11 cellular contexts compared by ENCODE assay signal in genomic region chr2:64403426-64403825, GRCh38. TPM values are rescaled to one million over a fixed set of nuclear protein-coding genes. Genes with fewer than 3 reads are reported as not detected.
DNase-seq lines count a peak whose midpoint lies in the region; ATAC-seq and TF ChIP-seq lines count a peak whose summit lies in the region.
"Had no signal": no experiment of that assay in that cellular context is flagged by ENCODE, and none has a peak within 500 bp of the region (broad histone marks: within the 10 kb centered on the region; RNA-seq: fewer than 3 reads in every experiment).

No MANE protein-coding gene starts in this region.

- H4K20me1 ChIP-seq in fibroblast of lung (ENCODE audit: control insufficient read depth, extremely low read depth, insufficient read depth, low read length) (no peaks in the 10 kb centered on the region), osteoblast (ENCODE audit: insufficient read depth, low read length) (no peaks in the 10 kb centered on the region)

- TF ChIP-seq CTCF in heart left ventricle (IDR thresholded peaks at IDR 0.05) (no peak), fibroblast of lung (conservative IDR thresholded peaks at IDR 0.05 in 1 of 2, IDR thresholded peaks at IDR 0.05 in 1 of 2; ENCODE audit: low read depth in 1 of 2, low read length in 2 of 2) (no peak), osteoblast (IDR thresholded peaks at IDR 0.05; ENCODE audit: extremely low read depth, low read depth, low read length) (no peak), upper lobe of right lung (IDR thresholded peaks at IDR 0.05) (no peak)

- H3K27ac ChIP-seq in heart left ventricle (peak overlapping the region; percentile 71 to 97 (median 86)), fibroblast of lung (ENCODE audit: insufficient read depth, low read length) (no peak overlapping the region), osteoblast (ENCODE audit: low read depth, low read length) (no peak overlapping the region), upper lobe of right lung (peak overlapping the region; percentile 84)

- H3K4me1 ChIP-seq in heart left ventricle: peaks cover 8 to 49% (median 36%) of the 10 kb centered on the region in 12 donors
- peaks cover 18% of the 10 kb centered on the region for H3K4me1 ChIP-seq in fibroblast of lung (ENCODE audit: control insufficient read depth, extremely low read depth, insufficient read depth, low read length)
- peaks cover 16% of the 10 kb centered on the region for H3K4me1 ChIP-seq in osteoblast (ENCODE audit: insufficient read depth, low read length)
- H3K4me1 ChIP-seq in upper lobe of right lung: peaks cover 53% of the 10 kb centered on the region

- DNase-seq in heart left ventricle (no peak), left cardiac atrium (no peak), fibroblast of lung (ENCODE audit: low read depth in 2 of 2) (no peak), osteoblast (ENCODE audit: insufficient read length, low spot score, missing footprints) (no peak), upper lobe of right lung (no peak), DMS 273 (lab: John Stamatoyannopoulos, UW; ENCODE audit: unreplicated experiment) (no peak), H4 (ENCODE audit: low spot score) (no peak)
- DNase-seq: activated CD4-positive, alpha-beta T cell treated with anti-CD3 and anti-CD28 coated beads for 1 hour; activated naive CD4-positive, alpha-beta T cell; NCI-H345 had no signal

- H3K4me2 ChIP-seq in fibroblast of lung (ENCODE audit: extremely low read depth, insufficient read depth, low read length) (peak overlapping the region; percentile 17), osteoblast (ENCODE audit: insufficient read depth, low read length) (peak overlapping the region; percentile 64)

- H3K4me3 ChIP-seq in heart left ventricle (peak overlapping the region in 6 of 12 donors; percentile 2 to 29 (median 6)), fibroblast of lung (replicated peaks in 1 of 4; ENCODE audit: control extremely low read depth in 1 of 4, insufficient read depth in 1 of 4, low read depth in 3 of 4, low read length in 4 of 4) (no peak overlapping the region), osteoblast (ENCODE audit: insufficient read depth, low read length) (peak overlapping the region; percentile 14), upper lobe of right lung (no peak overlapping the region)

- H2AFZ ChIP-seq in fibroblast of lung (ENCODE audit: low read length): no peak overlapping the region
- peak overlapping the region; percentile 91 for H2AFZ ChIP-seq in osteoblast (ENCODE audit: low read length)

- ATAC-seq in heart left ventricle: peak in 1 of 4 donors; percentile 2
- no peak for ATAC-seq in left cardiac atrium
- no peak for ATAC-seq in upper lobe of right lung
- ATAC-seq in GM18873 (IDR thresholded peaks at IDR 0.05; ENCODE audit: low FRiP score, unreplicated experiment): no peak

- intact Hi-C loops in heart left ventricle (cut with DNase I): loop anchor here in 6 of 10 donors (5.0 to 10.0 kb wide), 5 partner anchors 49 to 84 kb away; partner anchors contain the start of gene LGALSL (in 2 of the 6)
- intact Hi-C loops in left cardiac atrium (cut with DNase I): loop anchor here in 1 of 2 donors (5.0 kb wide), 1 partner anchor 49 kb away; the partner anchor contains the start of gene LGALSL
- intact Hi-C loops in upper lobe of right lung (cut with DNase I): no loop called here

- H3K36me3 ChIP-seq in heart left ventricle (no peaks in the 10 kb centered on the region), fibroblast of lung (ENCODE audit: control insufficient read depth, insufficient read depth, low read length) (no peaks in the 10 kb centered on the region), osteoblast (ENCODE audit: insufficient read depth, low read length) (no peaks in the 10 kb centered on the region), upper lobe of right lung (no peaks in the 10 kb centered on the region)

- H3K9ac ChIP-seq in fibroblast of lung (ENCODE audit: insufficient read depth, low read length): no peak overlapping the region

- H3K79me2 ChIP-seq in fibroblast of lung (ENCODE audit: control insufficient read depth, insufficient read depth, low read length): no peaks in the 10 kb centered on the region
- H3K79me2 ChIP-seq in osteoblast (ENCODE audit: insufficient read depth, low read length): no peaks in the 10 kb centered on the region

- no peak for TF ChIP-seq POLR2A in heart left ventricle (IDR thresholded peaks at IDR 0.05)

- WGBS in heart left ventricle, 4 donors: 56 to 72% (median 63%) methylated on average over 8 of the region's 8 CpGs

- H3K27me3 ChIP-seq in heart left ventricle (no peaks in the 10 kb centered on the region), fibroblast of lung (ENCODE audit: control insufficient read depth, insufficient read depth, low read length) (no peaks in the 10 kb centered on the region), osteoblast (ENCODE audit: insufficient read depth, low read length) (peaks cover 4% of the 10 kb centered on the region), upper lobe of right lung (no peaks in the 10 kb centered on the region)

- H3K9me3 ChIP-seq in heart left ventricle: no peaks in the 10 kb centered on the region
- no peaks in the 10 kb centered on the region for H3K9me3 ChIP-seq in fibroblast of lung (ENCODE audit: control insufficient read depth, insufficient read depth, low read depth, low read length)
- no peaks in the 10 kb centered on the region for H3K9me3 ChIP-seq in osteoblast (ENCODE audit: low read depth, low read length)
- H3K9me3 ChIP-seq in upper lobe of right lung: no peaks in the 10 kb centered on the region

RNA-seq across cellular contexts. Expression of gene LGALSL, which starts 50.5 kb away (rescaled TPM):
- total RNA-seq in heart left ventricle: 10 to 100 TPM in 5 of 9 donors, 1 to 10 TPM in 4; 6.4 to 31.6 (median 11.8) TPM
- polyA plus RNA-seq in heart left ventricle: 1 to 10 TPM; 5.6 to 8.2 TPM
- 10 to 100 TPM; 13.1 to 18.0 TPM for total RNA-seq in left cardiac atrium
- 2.8 and 3.1 TPM in 2 replicates for total RNA-seq in fibroblast of lung
- polyA plus RNA-seq in fibroblast of lung: 4.4 and 5.7 TPM in 2 replicates
- polyA plus RNA-seq in fibroblast of lung (2012): 2.8 and 3.7 TPM in 2 replicates
- 1.9 TPM in 1 of 2 replicates, not detected in the other for polyA minus RNA-seq in fibroblast of lung (ENCODE audit: low replicate concordance)
- 3.6 and 3.8 TPM in 2 replicates for total RNA-seq in osteoblast
- total RNA-seq in upper lobe of right lung: 43.2 TPM
- 5.0 and 6.4 TPM in 2 replicates for total RNA-seq in H4 (2014; rRNA removed; shearing (Covaris generic))

Comparison
In these comparisons a context has a peak if more than half of its experiments do, and no peak if none do; other contexts are left out.
1. H3K27ac ChIP-seq: peak in heart left ventricle (12 of 12) and upper lobe of right lung (single experiment); none in fibroblast of lung (single experiment) and osteoblast (single experiment).